In genomic region chr12:52350786-52351185, GRCh38 we compare ENCODE assay signal across 20 cellular contexts. TPM values are rescaled to one million over a fixed set of nuclear protein-coding genes. Genes with fewer than 3 reads are reported as not detected.
"Had no signal": no experiment of that assay in that cellular context is flagged by ENCODE, and none has a peak within 500 bp of the region (broad histone marks: within the 10 kb centered on the region; RNA-seq: fewer than 3 reads in every experiment).

No MANE protein-coding gene starts in this region.

- H3K27ac Mint-ChIP-seq: activated B cell treated with CpG ODN at 0.5 μM for 24 hours; activated CD4-positive, alpha-beta memory T cell treated with anti-CD3 and anti-CD28 coated beads for 36 hours; activated CD4-positive, alpha-beta T cell treated with anti-CD3 and anti-CD28 coated beads, Interleukin-2, amount 10 ng/mL, durations not matched to agents 7 days and 5 days; T-helper 1 cell treated with Interleukin-12 subunit alpha and Interleukin-12 subunit beta and Interleukin-4 antibody, amounts not matched to agents 30 μg/mL and 1 μg/mL, for 36 hours had no signal

- H3K36me3 Mint-ChIP-seq: activated CD4-positive, alpha-beta memory T cell treated with anti-CD3 and anti-CD28 coated beads for 36 hours had no signal

- H3K4me3 Mint-ChIP-seq: activated B cell treated with CpG ODN at 0.5 μM for 24 hours; activated CD4-positive, alpha-beta memory T cell treated with anti-CD3 and anti-CD28 coated beads for 36 hours; activated CD4-positive, alpha-beta T cell treated with anti-CD3 and anti-CD28 coated beads, Interleukin-2, amount 10 ng/mL, durations not matched to agents 7 days and 5 days; activated T-cell treated with anti-CD3 and anti-CD28 coated beads, Interleukin-2, amount 50 U/mL, for 4 hours; T-helper 1 cell treated with Interleukin-12 subunit alpha and Interleukin-12 subunit beta and Interleukin-4 antibody, amounts not matched to agents 30 μg/mL and 1 μg/mL, for 36 hours had no signal

- H3K9me3 Mint-ChIP-seq: activated B cell treated with CpG ODN at 0.5 μM for 24 hours; activated CD4-positive, alpha-beta memory T cell treated with anti-CD3 and anti-CD28 coated beads for 36 hours; activated CD4-positive, alpha-beta T cell treated with anti-CD3 and anti-CD28 coated beads, Interleukin-2, amount 10 ng/mL, durations not matched to agents 7 days and 5 days; activated T-cell treated with anti-CD3 and anti-CD28 coated beads, Interleukin-2, amount 50 U/mL, for 4 hours; T-helper 1 cell treated with Interleukin-12 subunit alpha and Interleukin-12 subunit beta and Interleukin-4 antibody, amounts not matched to agents 30 μg/mL and 1 μg/mL, for 36 hours had no signal

- ATAC-seq: activated T-cell treated with anti-CD3 and anti-CD28 coated beads, Interleukin-2, amount 50 U/mL, for 4 hours; PC-3 had no signal

- DNase-seq: activated B cell treated with CpG ODN at 0.5 μM for 24 hours; activated CD4-positive, alpha-beta memory T cell treated with anti-CD3 and anti-CD28 coated beads for 36 hours; activated CD4-positive, alpha-beta T cell treated with anti-CD3 and anti-CD28 coated beads, Interleukin-2, amount 10 ng/mL, durations not matched to agents 7 days and 5 days; activated CD8-positive, alpha-beta memory T cell treated with anti-CD3 and anti-CD28 coated beads for 24 hours; activated gamma-delta T cell treated with Interleukin-2 at 50 U/mL for 16 hours; activated naive CD4-positive, alpha-beta T cell treated with anti-CD3 and anti-CD28 coated beads, Interleukin-2, amount 50 U/mL, for 16 hours; activated T-cell treated with anti-CD3 and anti-CD28 coated beads, Interleukin-2, amount 50 U/mL, for 4 hours; MM.1S; NCI-H1105; NCI-H1436; NCI-H1694 treated with DMSO at 0.1 percent for 48 hours; NCI-H510A treated with DMSO at 0.1 percent for 48 hours; NCI-H69; PC-3; SHP77 treated with DMSO at 0.1 percent for 48 hours; T-helper 9 cell had no signal

RNA-seq across cellular contexts. Expression of gene KRT85, which starts 16.5 kb away (rescaled TPM):
- total RNA-seq: activated B cell treated with CpG ODN at 0.5 μM for 24 hours; activated CD4-positive, alpha-beta memory T cell treated with anti-CD3 and anti-CD28 coated beads for 36 hours; activated CD4-positive, alpha-beta T cell treated with anti-CD3 and anti-CD28 coated beads, Interleukin-2, amount 10 ng/mL, durations not matched to agents 7 days and 5 days; activated T-cell treated with anti-CD3 and anti-CD28 coated beads, Interleukin-2, amount 50 U/mL, for 4 hours; aorta; bronchial epithelial cell; PC-3; SK-MEL-5 had no signal
- polyA plus RNA-seq: aorta had no signal

RNA-seq across cellular contexts. Expression of gene KRT83, which starts 29.6 kb away (rescaled TPM):
- total RNA-seq: activated B cell treated with CpG ODN at 0.5 μM for 24 hours; activated CD4-positive, alpha-beta memory T cell treated with anti-CD3 and anti-CD28 coated beads for 36 hours; activated CD4-positive, alpha-beta T cell treated with anti-CD3 and anti-CD28 coated beads, Interleukin-2, amount 10 ng/mL, durations not matched to agents 7 days and 5 days; activated T-cell treated with anti-CD3 and anti-CD28 coated beads, Interleukin-2, amount 50 U/mL, for 4 hours; aorta; bronchial epithelial cell; SK-MEL-5 had no signal
- polyA plus RNA-seq: aorta had no signal

RNA-seq across cellular contexts. Expression of gene KRT84, which starts 34.7 kb away (rescaled TPM):
- total RNA-seq: activated B cell treated with CpG ODN at 0.5 μM for 24 hours; activated CD4-positive, alpha-beta memory T cell treated with anti-CD3 and anti-CD28 coated beads for 36 hours; activated CD4-positive, alpha-beta T cell treated with anti-CD3 and anti-CD28 coated beads, Interleukin-2, amount 10 ng/mL, durations not matched to agents 7 days and 5 days; activated T-cell treated with anti-CD3 and anti-CD28 coated beads, Interleukin-2, amount 50 U/mL, for 4 hours; aorta; bronchial epithelial cell; SK-MEL-5 had no signal
- polyA plus RNA-seq: aorta had no signal

RNA-seq across cellular contexts. Expression of gene KRT82, which starts 55.3 kb away (rescaled TPM):
- total RNA-seq: activated B cell treated with CpG ODN at 0.5 μM for 24 hours; activated CD4-positive, alpha-beta memory T cell treated with anti-CD3 and anti-CD28 coated beads for 36 hours; activated CD4-positive, alpha-beta T cell treated with anti-CD3 and anti-CD28 coated beads, Interleukin-2, amount 10 ng/mL, durations not matched to agents 7 days and 5 days; activated T-cell treated with anti-CD3 and anti-CD28 coated beads, Interleukin-2, amount 50 U/mL, for 4 hours; aorta; bronchial epithelial cell; SK-MEL-5 had no signal
- polyA plus RNA-seq: aorta had no signal

RNA-seq across cellular contexts. Expression of gene KRT81, which starts 59.5 kb away (rescaled TPM):
- total RNA-seq: activated B cell treated with CpG ODN at 0.5 μM for 24 hours; activated CD4-positive, alpha-beta memory T cell treated with anti-CD3 and anti-CD28 coated beads for 36 hours; activated CD4-positive, alpha-beta T cell treated with anti-CD3 and anti-CD28 coated beads, Interleukin-2, amount 10 ng/mL, durations not matched to agents 7 days and 5 days had no signal
